ENCODE assay signal across 28 cellular contexts in genomic region chr15:40142428-40142827, GRCh38.
"Had no signal": no experiment of that assay in that cellular context is flagged by ENCODE, and none has a peak within 500 bp of the region (broad histone marks: within the 10 kb centered on the region; RNA-seq: fewer than 3 reads in every experiment).

No MANE protein-coding gene starts in this region.

- H3K4me3 ChIP-seq: gastrocnemius medialis, heart left ventricle, hepatocyte, left ventricle myocardium inferior, lung, mucosa of descending colon, pancreas, thoracic aorta, tibial nerve, upper lobe of left lung had no signal

- H3K9me3 Mint-ChIP-seq: effector memory CD8-positive, alpha-beta T cell; memory B cell; mesothelial cell of epicardium; naive B cell; natural killer cell treated with Interleukin-12 subunit alpha and Interleukin-12 subunit beta and Interleukin-15 and Interleukin-18, amount 100 ng/mL, for 72 hours; neural crest cell; stimulated activated naive B cell treated with anti-CD40 and anti-IgM and Interleukin-4, amounts not matched to agents 10 μg/mL and 1 μg/mL and 100 μg/mL, for 72 hours; stimulated activated naive CD8-positive, alpha-beta T cell treated with anti-CD3 and anti-CD28 coated beads, Interleukin-15, Interleukin-2, amounts not matched to agents 100 ng/mL and 50 ng/mL, for 24 hours had no signal

- H3K79me2 ChIP-seq: hepatocyte had no signal

- H3K4me1 ChIP-seq: gastrocnemius medialis, heart left ventricle, left ventricle myocardium inferior, pancreas, tibial nerve, upper lobe of left lung had no signal

- H3K27ac Mint-ChIP-seq: effector memory CD8-positive, alpha-beta T cell; memory B cell; mesothelial cell of epicardium; naive B cell; natural killer cell treated with Interleukin-12 subunit alpha and Interleukin-12 subunit beta and Interleukin-15 and Interleukin-18, amount 100 ng/mL, for 72 hours; stimulated activated naive B cell treated with anti-CD40 and anti-IgM and Interleukin-4, amounts not matched to agents 10 μg/mL and 1 μg/mL and 100 μg/mL, for 72 hours; stimulated activated naive CD8-positive, alpha-beta T cell treated with anti-CD3 and anti-CD28 coated beads, Interleukin-15, Interleukin-2, amounts not matched to agents 100 ng/mL and 50 ng/mL, for 24 hours had no signal

- DNase-seq: cerebellar nuclear complex; cortex of kidney; effector memory CD8-positive, alpha-beta T cell; foreskin fibroblast; gastrocnemius medialis; heart left ventricle; left cardiac atrium; left ventricle myocardium inferior; mucosa of descending colon; naive B cell; pancreas; retina; stimulated activated CD4-positive, alpha-beta T cell treated with anti-CD3 and anti-CD28 coated beads, Interleukin-2, amount 100 ng/mL, for 24 hours; stimulated activated CD4-positive, alpha-beta T cell treated with anti-CD3 and anti-CD28 coated beads, Interleukin-4, amount 100 ng/mL, for 24 hours; stimulated activated naive B cell treated with anti-CD40 and anti-IgM and Interleukin-4, amounts not matched to agents 10 μg/mL and 1 μg/mL and 100 μg/mL, for 72 hours; upper lobe of left lung had no signal

- H3K27ac ChIP-seq: gastrocnemius medialis, heart left ventricle, hepatocyte, left ventricle myocardium inferior, neutrophil, pancreas, thoracic aorta, tibial nerve, upper lobe of left lung had no signal

- FAIRE-seq: pancreas, urothelium cell line had no signal

- H3K4me2 ChIP-seq: hepatocyte had no signal

- ATAC-seq: effector memory CD8-positive, alpha-beta T cell; gastrocnemius medialis; heart left ventricle; left cardiac atrium; mucosa of descending colon; natural killer cell treated with Interleukin-12 subunit alpha and Interleukin-12 subunit beta and Interleukin-15 and Interleukin-18, amount 100 ng/mL, for 72 hours; pancreas; sciatic nerve; stimulated activated naive B cell treated with anti-CD40 and anti-IgM and Interleukin-4, amounts not matched to agents 10 μg/mL and 1 μg/mL and 100 μg/mL, for 72 hours had no signal

- H3K27me3 ChIP-seq: gastrocnemius medialis, heart left ventricle, hepatocyte, neutrophil, pancreas, tibial nerve, upper lobe of left lung had no signal

- H3K36me3 Mint-ChIP-seq: memory B cell; mesothelial cell of epicardium; naive B cell; natural killer cell treated with Interleukin-12 subunit alpha and Interleukin-12 subunit beta and Interleukin-15 and Interleukin-18, amount 100 ng/mL, for 72 hours; stimulated activated naive B cell treated with anti-CD40 and anti-IgM and Interleukin-4, amounts not matched to agents 10 μg/mL and 1 μg/mL and 100 μg/mL, for 72 hours had no signal

- H3K4me1 Mint-ChIP-seq: memory B cell; mesothelial cell of epicardium; naive B cell; neural crest cell; stimulated activated naive B cell treated with anti-CD40 and anti-IgM and Interleukin-4, amounts not matched to agents 10 μg/mL and 1 μg/mL and 100 μg/mL, for 72 hours had no signal

- H3K27me3 Mint-ChIP-seq: effector memory CD8-positive, alpha-beta T cell; memory B cell; naive B cell; stimulated activated naive B cell treated with anti-CD40 and anti-IgM and Interleukin-4, amounts not matched to agents 10 μg/mL and 1 μg/mL and 100 μg/mL, for 72 hours; stimulated activated naive CD8-positive, alpha-beta T cell treated with anti-CD3 and anti-CD28 coated beads, Interleukin-15, Interleukin-2, amounts not matched to agents 100 ng/mL and 50 ng/mL, for 24 hours had no signal

- H3K4me3 Mint-ChIP-seq: effector memory CD8-positive, alpha-beta T cell; memory B cell; mesothelial cell of epicardium; naive B cell; natural killer cell treated with Interleukin-12 subunit alpha and Interleukin-12 subunit beta and Interleukin-15 and Interleukin-18, amount 100 ng/mL, for 72 hours; neural crest cell; stimulated activated naive B cell treated with anti-CD40 and anti-IgM and Interleukin-4, amounts not matched to agents 10 μg/mL and 1 μg/mL and 100 μg/mL, for 72 hours; stimulated activated naive CD8-positive, alpha-beta T cell treated with anti-CD3 and anti-CD28 coated beads, Interleukin-15, Interleukin-2, amounts not matched to agents 100 ng/mL and 50 ng/mL, for 24 hours had no signal

- H3K9me3 ChIP-seq: gastrocnemius medialis, heart left ventricle, left ventricle myocardium inferior, mucosa of descending colon, neutrophil, pancreas, thoracic aorta, tibial nerve, upper lobe of left lung had no signal

- H3K36me3 ChIP-seq: gastrocnemius medialis, heart left ventricle, left ventricle myocardium inferior, neutrophil, pancreas, thoracic aorta, tibial nerve, upper lobe of left lung had no signal

- H2AFZ ChIP-seq: hepatocyte had no signal
